2 cellular contexts compared by ENCODE assay signal in the genomic region with DNA sequence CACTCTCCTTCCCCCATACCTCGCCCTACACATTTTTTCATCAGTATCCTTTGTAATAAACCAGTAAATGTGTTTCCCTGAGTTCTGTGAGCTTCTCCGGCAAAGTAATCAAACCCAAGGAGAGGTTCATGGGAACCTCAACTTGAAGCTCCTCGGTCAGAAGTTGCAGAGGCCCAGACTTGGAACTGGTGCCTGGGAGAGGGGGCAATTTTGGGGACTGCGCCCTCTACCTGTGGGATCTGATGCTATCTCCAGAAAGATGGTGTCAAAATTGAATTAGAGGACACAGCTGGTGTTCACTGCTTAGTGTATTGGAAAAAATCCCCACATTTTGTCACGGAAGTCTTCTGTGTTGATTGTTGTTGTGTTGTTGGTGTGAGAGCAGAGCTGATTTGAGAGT.
TF ChIP-seq lines count a peak whose summit lies in the region.

No MANE protein-coding gene starts in this region.

TF ChIP-seq in SK-N-SH, 30 proteins besides CTCF, POLR2A, EP300 and RAD21 (continued from another document):
- TF ChIP-seq, protein P1, sequence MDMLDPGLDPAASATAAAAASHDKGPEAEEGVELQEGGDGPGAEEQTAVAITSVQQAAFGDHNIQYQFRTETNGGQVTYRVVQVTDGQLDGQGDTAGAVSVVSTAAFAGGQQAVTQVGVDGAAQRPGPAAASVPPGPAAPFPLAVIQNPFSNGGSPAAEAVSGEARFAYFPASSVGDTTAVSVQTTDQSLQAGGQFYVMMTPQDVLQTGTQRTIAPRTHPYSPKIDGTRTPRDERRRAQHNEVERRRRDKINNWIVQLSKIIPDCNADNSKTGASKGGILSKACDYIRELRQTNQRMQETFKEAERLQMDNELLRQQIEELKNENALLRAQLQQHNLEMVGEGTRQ (IDR thresholded peaks at IDR 0.05; ENCODE audit: borderline replicate concordance, low read depth, low read length) = no peak

TF ChIP-seq in SK-N-SH treated with all-trans-retinoic acid at 6 μM for 48 hours, 23 proteins besides CTCF, POLR2A, EP300 and RAD21 (continued from another document):
- TF ChIP-seq, protein P2, sequence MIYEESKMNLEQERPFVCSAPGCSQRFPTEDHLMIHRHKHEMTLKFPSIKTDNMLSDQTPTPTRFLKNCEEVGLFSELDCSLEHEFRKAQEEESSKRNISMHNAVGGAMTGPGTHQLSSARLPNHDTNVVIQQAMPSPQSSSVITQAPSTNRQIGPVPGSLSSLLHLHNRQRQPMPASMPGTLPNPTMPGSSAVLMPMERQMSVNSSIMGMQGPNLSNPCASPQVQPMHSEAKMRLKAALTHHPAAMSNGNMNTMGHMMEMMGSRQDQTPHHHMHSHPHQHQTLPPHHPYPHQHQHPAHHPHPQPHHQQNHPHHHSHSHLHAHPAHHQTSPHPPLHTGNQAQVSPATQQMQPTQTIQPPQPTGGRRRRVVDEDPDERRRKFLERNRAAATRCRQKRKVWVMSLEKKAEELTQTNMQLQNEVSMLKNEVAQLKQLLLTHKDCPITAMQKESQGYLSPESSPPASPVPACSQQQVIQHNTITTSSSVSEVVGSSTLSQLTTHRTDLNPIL (CRISPR knock-in tag; IDR thresholded peaks at IDR 0.05; ENCODE audit: low read depth) = no peak
- TF ChIP-seq ZNF565 (CRISPR knock-in tag; conservative IDR thresholded peaks at IDR 0.05; ENCODE audit: low read depth) (no peak), PPARA (CRISPR knock-in tag; IDR thresholded peaks at IDR 0.05; ENCODE audit: borderline replicate concordance) (no peak), ARNTL (CRISPR knock-in tag; IDR thresholded peaks at IDR 0.05; ENCODE audit: borderline replicate concordance, low read depth) (no peak), TCF4 (CRISPR knock-in tag; IDR thresholded peaks at IDR 0.05; ENCODE audit: borderline replicate concordance) (no peak)
- TF ChIP-seq, protein P3, sequence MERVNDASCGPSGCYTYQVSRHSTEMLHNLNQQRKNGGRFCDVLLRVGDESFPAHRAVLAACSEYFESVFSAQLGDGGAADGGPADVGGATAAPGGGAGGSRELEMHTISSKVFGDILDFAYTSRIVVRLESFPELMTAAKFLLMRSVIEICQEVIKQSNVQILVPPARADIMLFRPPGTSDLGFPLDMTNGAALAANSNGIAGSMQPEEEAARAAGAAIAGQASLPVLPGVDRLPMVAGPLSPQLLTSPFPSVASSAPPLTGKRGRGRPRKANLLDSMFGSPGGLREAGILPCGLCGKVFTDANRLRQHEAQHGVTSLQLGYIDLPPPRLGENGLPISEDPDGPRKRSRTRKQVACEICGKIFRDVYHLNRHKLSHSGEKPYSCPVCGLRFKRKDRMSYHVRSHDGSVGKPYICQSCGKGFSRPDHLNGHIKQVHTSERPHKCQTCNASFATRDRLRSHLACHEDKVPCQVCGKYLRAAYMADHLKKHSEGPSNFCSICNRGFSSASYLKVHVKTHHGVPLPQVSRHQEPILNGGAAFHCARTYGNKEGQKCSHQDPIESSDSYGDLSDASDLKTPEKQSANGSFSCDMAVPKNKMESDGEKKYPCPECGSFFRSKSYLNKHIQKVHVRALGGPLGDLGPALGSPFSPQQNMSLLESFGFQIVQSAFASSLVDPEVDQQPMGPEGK (CRISPR knock-in tag; IDR thresholded peaks at IDR 0.05; ENCODE audit: borderline replicate concordance) = no peak
